ENCODE assay signal across 12 cellular contexts in genomic region chr18:35095983-35096676, GRCh38. TPM values are rescaled to one million over a fixed set of nuclear protein-coding genes. Genes with fewer than 3 reads are reported as not detected.
DNase-seq lines count a peak whose midpoint lies in the region; ATAC-seq and TF ChIP-seq lines count a peak whose summit lies in the region.
"Had no signal": no experiment of that assay in that cellular context is flagged by ENCODE, and none has a peak within 500 bp of the region (broad histone marks: within the 10 kb centered on the region; RNA-seq: fewer than 3 reads in every experiment).

No MANE protein-coding gene starts in this region.

- H3K36me3 ChIP-seq in Caco-2 (ENCODE audit: control insufficient read depth, insufficient read depth, low read length), result no peaks in the 10 kb centered on the region
- H3K36me3 ChIP-seq in tibial artery, result peaks cover 0 to 7% (median 0%) of the 10 kb centered on the region in 3 donors
- peaks cover 1 to 20% of the 10 kb centered on the region in 2 donors for H3K36me3 ChIP-seq in neuronal stem cell (replicated peaks in 1 of 2; ENCODE audit: control insufficient read depth in 2 of 2, insufficient read depth in 2 of 2, low read length in 2 of 2)
- H3K36me3 ChIP-seq: neutrophil had no signal

- no peak overlapping the region for H3K4ac ChIP-seq in neuronal stem cell (ENCODE audit: low read length)

- no peak overlapping the region for H3K4me3 ChIP-seq in Caco-2 (ENCODE audit: low read depth, low read length)
- no peak overlapping the region for H3K4me3 ChIP-seq in tibial artery
- H3K4me3 ChIP-seq in neuronal stem cell (ENCODE audit: low read length in 2 of 2), result no peak overlapping the region
- H3K4me3 ChIP-seq: PC-9 had no signal

- H2AK5ac ChIP-seq in neuronal stem cell (ENCODE audit: low read depth, low read length), result no peak overlapping the region

- no TSS peak for BruUV-seq in Caco-2 (replicated peaks; lab: Mats Ljungman, UMichigan)

- no peak for TF ChIP-seq CTCF in GM13977 (IDR thresholded peaks at IDR 0.05; ENCODE audit: extremely low read depth, insufficient read depth, missing control alignments)
- TF ChIP-seq CTCF in Caco-2 (IDR thresholded peaks at IDR 0.05; ENCODE audit: insufficient read depth in 1 of 2, low read depth in 1 of 2, low read length in 1 of 2, severe bottlenecking in 1 of 2, unreplicated experiment in 1 of 2), result no peak
- no peak for TF ChIP-seq CTCF in tibial artery (IDR thresholded peaks at IDR 0.05)

- peak overlapping the region in 1 of 2 donors; percentile 6 for H3K27ac ChIP-seq in tibial artery
- H3K27ac ChIP-seq in neuronal stem cell (replicated peaks; ENCODE audit: low read length), result no peak overlapping the region
- H3K27ac ChIP-seq: neutrophil, PC-9 had no signal

- peaks cover 24% of the 10 kb centered on the region for H3K4me1 Mint-ChIP-seq in central memory CD8-positive, alpha-beta T cell
- no peaks in the 10 kb centered on the region for H3K4me1 Mint-ChIP-seq in Caco-2 (ENCODE audit: low read depth, unreplicated experiment)

- no peaks in the 10 kb centered on the region for H3K9me3 Mint-ChIP-seq in central memory CD8-positive, alpha-beta T cell
- no peaks in the 10 kb centered on the region for H3K9me3 Mint-ChIP-seq in Caco-2 (ENCODE audit: unreplicated experiment)
- H3K9me3 Mint-ChIP-seq: activated T-helper 1 cell treated with anti-CD3 and anti-CD28 coated beads, Interleukin-12 subunit alpha, Interleukin-12 subunit beta, Interleukin-2, Interleukin-4 antibody, amounts not matched to agents 30 ng/mL and 10 ng/mL and 1 ng/mL, durations not matched to agents 14 hours and 24 hours and 36 hours had no signal

- H3K4me2 ChIP-seq in neuronal stem cell (ENCODE audit: insufficient read depth, low read length, poor library complexity, severe bottlenecking), result no peak overlapping the region
- H3K4me2 ChIP-seq: PC-9 had no signal

- H3K27me3 Mint-ChIP-seq in central memory CD8-positive, alpha-beta T cell, result no peaks in the 10 kb centered on the region
- no peaks in the 10 kb centered on the region for H3K27me3 Mint-ChIP-seq in Caco-2 (ENCODE audit: insufficient read depth, unreplicated experiment)

- no peaks in the 10 kb centered on the region for H3K79me1 ChIP-seq in neuronal stem cell (ENCODE audit: low read depth, low read length)

- H3K9me3 ChIP-seq in Caco-2, result no peaks in the 10 kb centered on the region
- no peaks in the 10 kb centered on the region for H3K9me3 ChIP-seq in tibial artery
- no peaks in the 10 kb centered on the region for H3K9me3 ChIP-seq in neuronal stem cell (replicated peaks in 1 of 2; ENCODE audit: control insufficient read depth in 2 of 2, insufficient read depth in 1 of 2, low read depth in 1 of 2, low read length in 2 of 2)
- H3K9me3 ChIP-seq: neutrophil had no signal

- H3K4me1 ChIP-seq in Caco-2, result no peaks in the 10 kb centered on the region
- peaks cover 0 to 46% (median 7%) of the 10 kb centered on the region in 4 donors for H3K4me1 ChIP-seq in tibial artery
- no peaks in the 10 kb centered on the region for H3K4me1 ChIP-seq in neuronal stem cell (ENCODE audit: control insufficient read depth in 2 of 2, insufficient read depth in 1 of 2, low read depth in 1 of 2, low read length in 2 of 2)

- H4K8ac ChIP-seq in neuronal stem cell (ENCODE audit: low read depth, low read length), result no peak overlapping the region

- POLR2A ChIA-PET in Caco-2 (lab: Charles Lee), result no interaction called here

- no peak overlapping the region for H2BK15ac ChIP-seq in neuronal stem cell (ENCODE audit: low read length)

- H4K91ac ChIP-seq in neuronal stem cell (ENCODE audit: low read depth, low read length, poor library complexity), result no peak overlapping the region

- H3K9ac ChIP-seq in neuronal stem cell (ENCODE audit: low read depth, low read length, poor library complexity), result no peak overlapping the region

- no peak overlapping the region for H3K18ac ChIP-seq in neuronal stem cell (ENCODE audit: low read length)

- DNase-seq in GM13977 (ENCODE audit: low spot score) (peak; percentile 20), Caco-2 (no peak), tibial artery (no peak), H4 (ENCODE audit: low spot score) (no peak), neuronal stem cell (ENCODE audit: low spot score) (no peak)
- DNase-seq in central memory CD8-positive, alpha-beta T cell (ENCODE audit: low spot score in 2 of 2), result no peak
- DNase-seq: DMS79 treated with DMSO at 0.1 percent for 48 hours, PC-9 had no signal

- H2BK5ac ChIP-seq in neuronal stem cell (ENCODE audit: low read length), result no peak overlapping the region

- no peak overlapping the region for H2BK120ac ChIP-seq in neuronal stem cell (ENCODE audit: low read depth, low read length)

- peak; percentile 84 for ATAC-seq in GM21360 (IDR thresholded peaks at IDR 0.05; ENCODE audit: unreplicated experiment)
- ATAC-seq in HG03135 (IDR thresholded peaks at IDR 0.05; ENCODE audit: unreplicated experiment), result peak; percentile 84
- ATAC-seq in central memory CD8-positive, alpha-beta T cell (replicated peaks; ENCODE audit: extremely low read depth, poor library complexity, severe bottlenecking), result no peak

- no peak overlapping the region for H2BK12ac ChIP-seq in neuronal stem cell (ENCODE audit: low read length)

- no peak overlapping the region for H3K14ac ChIP-seq in neuronal stem cell (ENCODE audit: low read length)

- CTCF ChIA-PET in Caco-2 (lab: Charles Lee), result no interaction called here

- H3K4me3 Mint-ChIP-seq in central memory CD8-positive, alpha-beta T cell, result no peak overlapping the region
- no peak overlapping the region for H3K4me3 Mint-ChIP-seq in Caco-2 (ENCODE audit: unreplicated experiment)
- H3K4me3 Mint-ChIP-seq: activated T-helper 1 cell treated with anti-CD3 and anti-CD28 coated beads, Interleukin-12 subunit alpha, Interleukin-12 subunit beta, Interleukin-2, Interleukin-4 antibody, amounts not matched to agents 30 ng/mL and 10 ng/mL and 1 ng/mL, durations not matched to agents 14 hours and 24 hours and 36 hours had no signal

- H3K27me3 ChIP-seq in Caco-2 (replicated peaks; ENCODE audit: control insufficient read depth, insufficient read depth, low read length) (no peaks in the 10 kb centered on the region), tibial artery (no peaks in the 10 kb centered on the region), neuronal stem cell (ENCODE audit: control insufficient read depth in 3 of 3, insufficient read depth in 3 of 3, low read depth in 1 of 3, low read length in 3 of 3) (no peaks in the 10 kb centered on the region)
- H3K27me3 ChIP-seq: neutrophil had no signal

- peaks cover 20% of the 10 kb centered on the region for H3K36me3 Mint-ChIP-seq in central memory CD8-positive, alpha-beta T cell (ENCODE audit: insufficient read depth)
- no peaks in the 10 kb centered on the region for H3K36me3 Mint-ChIP-seq in Caco-2 (ENCODE audit: insufficient read depth, unreplicated experiment)

- intact Hi-C loops in Caco-2 (cut with micrococcal nuclease; ENCODE audit: unreplicated experiment), result no loop called here
- intact Hi-C loops in tibial artery (cut with DNase I; ENCODE audit: low total_unique reads), result no loop called here

- no peak overlapping the region for H2AFZ ChIP-seq in neuronal stem cell (ENCODE audit: low read length)
- H2AFZ ChIP-seq: PC-9 had no signal

- in situ Hi-C loops in GM13977 (cut with MboI; ENCODE audit: low pct_unique_long_range_greater_than_20kb, low sequenced_read_pairs, unreplicated experiment), result no loop called here

- H3K23ac ChIP-seq in neuronal stem cell (ENCODE audit: low read depth, low read length, poor library complexity), result no peak overlapping the region

- peak overlapping the region; percentile 24 for H3K27ac Mint-ChIP-seq in central memory CD8-positive, alpha-beta T cell (ENCODE audit: low read depth)
- no peak overlapping the region for H3K27ac Mint-ChIP-seq in Caco-2 (ENCODE audit: unreplicated experiment)
- H3K27ac Mint-ChIP-seq: activated T-helper 1 cell treated with anti-CD3 and anti-CD28 coated beads, Interleukin-12 subunit alpha, Interleukin-12 subunit beta, Interleukin-2, Interleukin-4 antibody, amounts not matched to agents 30 ng/mL and 10 ng/mL and 1 ng/mL, durations not matched to agents 14 hours and 24 hours and 36 hours had no signal

- WGBS in neuronal stem cell (ENCODE audit: extremely low coverage in 2 of 2, insufficient read length in 2 of 2, insufficient replicate concordance in 1 of 2), 2 donors, result no CpG with 5 or more reads among the region's 1 CpG

RNA-seq across cellular contexts. Expression of gene MAPRE2, which starts 54.9 kb away (rescaled TPM):
- 8.4 and 9.3 TPM in 2 replicates for total RNA-seq in Caco-2 (2022)
- total RNA-seq in H4 (2014; rRNA removed; shearing (Covaris generic)), result 20.7 and 32.6 TPM in 2 replicates
- 28.2 TPM for polyA plus RNA-seq in neuronal stem cell (2013, experiment 1 of 2)
- polyA plus RNA-seq in neuronal stem cell (2013, experiment 2 of 2), result 29.4 TPM
